Comparison of ENCODE assay signal across 20 cellular contexts in the genomic region with DNA sequence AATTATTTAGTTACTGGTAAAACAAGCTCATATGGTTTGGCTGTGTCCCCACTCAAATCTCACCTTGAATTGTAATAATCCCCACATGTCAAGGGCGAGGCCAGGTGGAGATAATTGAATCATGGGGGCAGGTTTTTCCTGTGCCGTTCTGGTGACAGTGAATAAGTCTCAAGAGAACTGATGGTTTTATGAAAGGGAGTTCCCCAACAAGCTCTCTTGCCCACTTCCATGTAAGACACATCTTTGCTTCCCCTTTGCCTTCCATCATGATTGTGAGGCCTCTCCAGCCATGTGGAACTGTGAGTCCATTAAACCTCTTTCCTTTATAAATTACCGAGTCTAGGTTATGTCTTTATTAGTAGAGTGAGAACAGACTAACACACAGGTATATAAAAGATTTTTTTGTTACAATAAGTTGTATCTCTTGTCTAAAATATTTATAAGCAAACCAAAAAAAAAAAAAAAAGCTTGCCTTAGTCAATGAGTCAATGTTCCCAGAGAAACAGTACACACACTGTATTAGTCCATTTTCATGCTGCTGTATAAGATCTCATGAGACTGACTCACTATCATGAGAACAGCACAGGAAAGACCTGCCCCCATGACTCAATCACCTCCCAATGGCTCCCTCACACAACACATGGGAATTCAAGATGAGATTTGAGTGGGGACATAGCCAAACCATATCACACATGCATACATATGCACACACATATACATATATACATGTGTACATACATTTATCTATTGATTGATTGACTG.
A peak's percentile ranks its signal among the peaks of the same experiment; 100 is the strongest.
DNase-seq lines count a peak whose midpoint lies in the region; ATAC-seq, FAIRE-seq and TF ChIP-seq lines count a peak whose summit lies in the region.
"Had no signal": no experiment of that assay in that cellular context is flagged by ENCODE, and none has a peak within 500 bp of the region (broad histone marks: within the 10 kb centered on the region; RNA-seq: fewer than 3 reads in every experiment).

No MANE protein-coding gene starts in this region.

- H3K9ac ChIP-seq in mammary epithelial cell (ENCODE audit: insufficient read depth, low read length) (no peak overlapping the region), keratinocyte (ENCODE audit: control insufficient read depth, extremely low read depth, insufficient read depth, low read length) (no peak overlapping the region)

- ATAC-seq in GM21619 (IDR thresholded peaks at IDR 0.05; ENCODE audit: unreplicated experiment) (no peak), HG03039 (IDR thresholded peaks at IDR 0.05; ENCODE audit: unreplicated experiment) (no peak)
- ATAC-seq: activated T-cell treated with anti-CD3 and anti-CD28 coated beads, Interleukin-2, amount 50 U/mL, for 4 hours; pancreas; upper lobe of right lung had no signal

- POLR2A ChIA-PET in AG04449 (lab: Yijun Ruan, JAX) = no interaction called here

- TF ChIP-seq CTCF in AG04449 (IDR thresholded peaks at IDR 0.05; ENCODE audit: insufficient read depth, low read length, missing control alignments) (no peak), mammary epithelial cell (conservative IDR thresholded peaks at IDR 0.05 in 1 of 2, IDR thresholded peaks at IDR 0.05 in 1 of 2; ENCODE audit: extremely low read depth in 1 of 2, insufficient read depth in 1 of 2, low read depth in 1 of 2, low read length in 2 of 2) (no peak), keratinocyte (optimal IDR thresholded peaks at IDR 0.05 in 1 of 3, IDR thresholded peaks at IDR 0.05 in 1 of 3, conservative IDR thresholded peaks at IDR 0.05 in 1 of 3; ENCODE audit: extremely low read depth in 1 of 3, insufficient read depth in 2 of 3, low read length in 3 of 3) (no peak)

- no peak overlapping the region for H3K4me3 ChIP-seq in AG04449 (ENCODE audit: low read depth, low read length)
- H3K4me3 ChIP-seq in mammary epithelial cell (replicated peaks in 1 of 3; ENCODE audit: insufficient read depth in 1 of 3, low read depth in 2 of 3, low read length in 3 of 3) = no peak overlapping the region
- H3K4me3 ChIP-seq in keratinocyte (ENCODE audit: control insufficient read depth in 2 of 3, extremely low read depth in 1 of 3, insufficient read depth in 2 of 3, low read depth in 1 of 3, low read length in 3 of 3) = no peak overlapping the region
- H3K4me3 ChIP-seq: pancreas, upper lobe of right lung had no signal

- H3K9me1 ChIP-seq in keratinocyte (ENCODE audit: control insufficient read depth, extremely low read depth, insufficient read depth, low read length) = no peaks in the 10 kb centered on the region

- intact Hi-C loops in mammary epithelial cell (cut with micrococcal nuclease) = no loop called here

- dilution Hi-C loops in mammary epithelial cell (cut with HindIII; ENCODE audit: low sequenced_read_pairs) = loop anchor here (5.0 kb wide), 2 partner anchors 42 to 63 kb away; no protein-coding TSS in a partner anchor
- dilution Hi-C loops in keratinocyte (cut with MboI; ENCODE audit: extremely low pct_ligation_motif_present, low sequenced_read_pairs) = no loop called here

- H3K4me1 ChIP-seq in mammary epithelial cell (ENCODE audit: insufficient read depth, low read length) (peaks cover 7% of the 10 kb centered on the region), keratinocyte (ENCODE audit: control insufficient read depth, extremely low read depth, insufficient read depth, low read length) (peaks cover 8% of the 10 kb centered on the region)
- H3K4me1 ChIP-seq: BE2C, pancreas, upper lobe of right lung had no signal

- no peak overlapping the region for H2AFZ ChIP-seq in mammary epithelial cell (ENCODE audit: low read depth, low read length)
- H2AFZ ChIP-seq in keratinocyte (ENCODE audit: control insufficient read depth, low read length) = no peak overlapping the region

- H4K20me1 ChIP-seq in mammary epithelial cell (ENCODE audit: insufficient read depth, low read length) = no peaks in the 10 kb centered on the region
- no peaks in the 10 kb centered on the region for H4K20me1 ChIP-seq in keratinocyte (ENCODE audit: control insufficient read depth, extremely low read depth, insufficient read depth, low read length)

- H3K4me2 ChIP-seq in mammary epithelial cell (ENCODE audit: insufficient read depth, low read depth, low read length) = no peak overlapping the region
- no peak overlapping the region for H3K4me2 ChIP-seq in keratinocyte (ENCODE audit: control insufficient read depth, extremely low read depth, insufficient read depth, low read depth, low read length)

- in situ Hi-C loops in mammary epithelial cell (cut with MboI; ENCODE audit: low sequenced_read_pairs in 2 of 2) = no loop called here

- no peaks in the 10 kb centered on the region for H3K79me2 ChIP-seq in mammary epithelial cell (ENCODE audit: insufficient read depth, low read length)
- H3K79me2 ChIP-seq in keratinocyte (ENCODE audit: control insufficient read depth, insufficient read depth, low read length) = no peaks in the 10 kb centered on the region

- H3K36me3 ChIP-seq in mammary epithelial cell (ENCODE audit: insufficient read depth, low read length) = no peaks in the 10 kb centered on the region
- no peaks in the 10 kb centered on the region for H3K36me3 ChIP-seq in keratinocyte (ENCODE audit: control insufficient read depth in 2 of 2, extremely low read depth in 1 of 2, insufficient read depth in 2 of 2, low read length in 2 of 2)
- H3K36me3 ChIP-seq: BE2C, pancreas, upper lobe of right lung had no signal

- FAIRE-seq in keratinocyte (lab: Jason Lieb, UNC) = no peak
- FAIRE-seq: endometrium, GM19239, pancreas had no signal

- 91% methylated on average over 3 of the region's 3 CpGs for WGBS in mammary epithelial cell (ENCODE audit: low coverage, missing lambda C conversion rate)

- H3K9me3 ChIP-seq in mammary epithelial cell (replicated peaks; ENCODE audit: insufficient read depth, low read length) = peaks cover 6% of the 10 kb centered on the region
- peaks cover 7% of the 10 kb centered on the region for H3K9me3 ChIP-seq in keratinocyte (ENCODE audit: control insufficient read depth, low read depth, low read length)
- H3K9me3 ChIP-seq: BE2C, pancreas, upper lobe of right lung had no signal

- BruUV-seq in mammary epithelial cell (replicated peaks; lab: Mats Ljungman, UMichigan) = no TSS peak

- DNase-seq in AG04449 (ENCODE audit: low read depth, low spot score) = peak; percentile 58
- peak; percentile 95 for DNase-seq in HT1080 (ENCODE audit: low read depth)
- peak; percentile 90 for DNase-seq in mammary epithelial cell
- peak; percentile 40 for DNase-seq in keratinocyte (ENCODE audit: low read depth, low spot score)
- DNase-seq in effector CD8-positive, alpha-beta T cell (lab: John Stamatoyannopoulos, UW) = no peak
- DNase-seq in islet precursor cell = no peak
- DNase-seq: activated CD4-positive, alpha-beta T cell treated with anti-CD3 and anti-CD28 coated beads for 4 hours; activated T-cell treated with anti-CD3 and anti-CD28 coated beads, Interleukin-2, amount 50 U/mL, for 4 hours; aorta; BE2C; mesendoderm; NCI-H1092; NCI-H345; pancreas; SW 1271; upper lobe of right lung had no signal

- CTCF ChIA-PET in AG04449 (lab: Yijun Ruan, JAX) (interaction anchor here (0.6 kb wide), 1 partner anchor 24 kb away, joined by 3 read pairs; no protein-coding TSS in a partner anchor), mammary epithelial cell (lab: Charles Lee; ENCODE audit: low non-redundant PET) (no interaction called here)

- H3K27me3 ChIP-seq in mammary epithelial cell (ENCODE audit: insufficient read depth, low read length) (no peaks in the 10 kb centered on the region), keratinocyte (ENCODE audit: control insufficient read depth, extremely low read depth, insufficient read depth, low read length) (no peaks in the 10 kb centered on the region)
- H3K27me3 ChIP-seq: BE2C, pancreas, upper lobe of right lung had no signal

- H3K27ac ChIP-seq in mammary epithelial cell (ENCODE audit: insufficient read depth, low read depth, low read length) (peak overlapping the region; percentile 59), keratinocyte (ENCODE audit: control insufficient read depth, insufficient read depth, low read length) (peak overlapping the region; percentile 33)
- H3K27ac ChIP-seq: pancreas, upper lobe of right lung had no signal

Comparison
In these comparisons a context has a peak if more than half of its experiments do, and no peak if none do; other contexts are left out.
1. DNase-seq: peak in AG04449 (single experiment), HT1080 (single experiment), mammary epithelial cell (single experiment) and keratinocyte (single experiment); none in effector CD8-positive, alpha-beta T cell (single experiment) and islet precursor cell (single experiment).